16 cellular contexts compared by ENCODE assay signal in genomic region chr10:61673360-61673759, GRCh38. TPM values are rescaled to one million over a fixed set of nuclear protein-coding genes. Genes with fewer than 3 reads are reported as not detected.
DNase-seq lines count a peak whose midpoint lies in the region; ATAC-seq, FAIRE-seq and TF ChIP-seq lines count a peak whose summit lies in the region.
"Had no signal": no experiment of that assay in that cellular context is flagged by ENCODE, and none has a peak within 500 bp of the region (broad histone marks: within the 10 kb centered on the region; RNA-seq: fewer than 3 reads in every experiment).

No MANE protein-coding gene starts in this region.

- no peak overlapping the region for H3K9ac ChIP-seq in HepG2 (ENCODE audit: insufficient read depth, low read depth, low read length)
- no peak overlapping the region for H3K9ac ChIP-seq in endothelial cell of umbilical vein (replicated peaks; ENCODE audit: extremely low read depth, insufficient read depth, low read length)
- H3K9ac ChIP-seq: BLaER1 treated with 17β-estradiol and CSF1 and Interleukin-3, amounts not matched to agents 10 nM and 100 nM; GM23248 had no signal

- H3K27me3 ChIP-seq in HepG2 (ENCODE audit: control insufficient read depth in 1 of 2, insufficient read depth in 2 of 2, low read length in 2 of 2): no peaks in the 10 kb centered on the region; a peak in 1 of 5 replicates
- no peaks in the 10 kb centered on the region for H3K27me3 ChIP-seq in right lobe of liver
- no peaks in the 10 kb centered on the region for H3K27me3 ChIP-seq in endothelial cell of umbilical vein (ENCODE audit: control insufficient read depth in 2 of 2, insufficient read depth in 2 of 2, low read length in 2 of 2)
- H3K27me3 ChIP-seq in H7 (ENCODE audit: control insufficient read depth, insufficient read depth, low read length): no peaks in the 10 kb centered on the region
- no peaks in the 10 kb centered on the region for H3K27me3 ChIP-seq in body of pancreas
- H3K27me3 ChIP-seq: BLaER1 treated with 17β-estradiol and CSF1 and Interleukin-3, amounts not matched to agents 10 nM and 100 nM had no signal

- no peak for FAIRE-seq in HepG2 (lab: Jason Lieb, UNC)
- FAIRE-seq in endothelial cell of umbilical vein (lab: Jason Lieb, UNC): no peak
- FAIRE-seq in urothelium cell line (lab: Jason Lieb, UNC): peak; percentile 76

- TF ChIP-seq RAD21 in HepG2 (CRISPR knock-in tag; IDR thresholded peaks at IDR 0.05): no peak

- H2AFZ ChIP-seq in HepG2 (ENCODE audit: low read length) (no peak overlapping the region), endothelial cell of umbilical vein (ENCODE audit: low read depth, low read length) (no peak overlapping the region)
- H2AFZ ChIP-seq: GM23248 had no signal

- H3K36me3 ChIP-seq in HepG2 (replicated peaks in 1 of 2; ENCODE audit: control insufficient read depth in 1 of 2, insufficient read depth in 2 of 2, low read length in 2 of 2) (no peaks in the 10 kb centered on the region), right lobe of liver (no peaks in the 10 kb centered on the region), endothelial cell of umbilical vein (ENCODE audit: control insufficient read depth in 2 of 2, extremely low read depth in 1 of 2, insufficient read depth in 2 of 2, low read length in 2 of 2) (no peaks in the 10 kb centered on the region), H7 (replicated peaks; ENCODE audit: control insufficient read depth, insufficient read depth, low read length) (no peaks in the 10 kb centered on the region), body of pancreas (replicated peaks in 1 of 2; ENCODE audit: insufficient read depth in 1 of 2, low read depth in 2 of 2) (no peaks in the 10 kb centered on the region)
- H3K36me3 ChIP-seq: BLaER1 treated with 17β-estradiol and CSF1 and Interleukin-3, amounts not matched to agents 10 nM and 100 nM had no signal

- POLR2A ChIA-PET in HepG2 (lab: Yijun Ruan, JAX) (no interaction called here), endothelial cell of umbilical vein (lab: Charles Lee) (no interaction called here)

- intact Hi-C loops in HepG2 (cut with micrococcal nuclease; ENCODE audit: unreplicated experiment) (no loop called here), right lobe of liver (cut with DNase I) (no loop called here), endothelial cell of umbilical vein (cut with micrococcal nuclease) (no loop called here), body of pancreas (cut with DNase I) (no loop called here)

- no peaks in the 10 kb centered on the region for H3K4me1 ChIP-seq in HepG2 (ENCODE audit: insufficient read depth, low read length)
- H3K4me1 ChIP-seq in right lobe of liver: no peaks in the 10 kb centered on the region
- no peaks in the 10 kb centered on the region for H3K4me1 ChIP-seq in endothelial cell of umbilical vein (ENCODE audit: control insufficient read depth, extremely low read depth, insufficient read depth, low read length)
- H3K4me1 ChIP-seq in body of pancreas: no peaks in the 10 kb centered on the region
- H3K4me1 ChIP-seq: BLaER1 treated with 17β-estradiol and CSF1 and Interleukin-3, amounts not matched to agents 10 nM and 100 nM had no signal

- no peaks in the 10 kb centered on the region for H3K9me1 ChIP-seq in endothelial cell of umbilical vein (replicated peaks; ENCODE audit: control insufficient read depth, extremely low read depth, insufficient read depth, low read length)

- H3K79me2 ChIP-seq in HepG2 (ENCODE audit: insufficient read depth, low read length) (no peaks in the 10 kb centered on the region), endothelial cell of umbilical vein (ENCODE audit: control insufficient read depth, insufficient read depth, low read length) (no peaks in the 10 kb centered on the region)

- ATAC-seq in HepG2: no peak
- no peak for ATAC-seq in right lobe of liver
- ATAC-seq in GM21381 (IDR thresholded peaks at IDR 0.05; ENCODE audit: unreplicated experiment): no peak
- no peak for ATAC-seq in body of pancreas

- TF ChIP-seq EP300 in HepG2 (IDR thresholded peaks at IDR 0.05; ENCODE audit: low read depth in 2 of 2, low read length in 2 of 2): no peak
- TF ChIP-seq EP300 in HepG2 (CRISPR knock-in tag; IDR thresholded peaks at IDR 0.05; ENCODE audit: borderline replicate concordance): no peak

- H4K20me1 ChIP-seq in HepG2 (ENCODE audit: insufficient read depth, low read length): no peaks in the 10 kb centered on the region
- no peaks in the 10 kb centered on the region for H4K20me1 ChIP-seq in endothelial cell of umbilical vein (replicated peaks; ENCODE audit: control insufficient read depth, extremely low read depth, insufficient read depth, low read length)
- H4K20me1 ChIP-seq: BLaER1 treated with 17β-estradiol and CSF1 and Interleukin-3, amounts not matched to agents 10 nM and 100 nM had no signal

- H3K4me3 ChIP-seq in HepG2 (replicated peaks in 1 of 3; ENCODE audit: insufficient read depth in 1 of 3, low read depth in 2 of 3, low read length in 3 of 3) (no peak overlapping the region), right lobe of liver (no peak overlapping the region), endothelial cell of umbilical vein (replicated peaks in 1 of 3; ENCODE audit: insufficient read depth in 1 of 3, low read depth in 1 of 3, low read length in 3 of 3) (no peak overlapping the region), H7 (ENCODE audit: insufficient read depth, low read depth, low read length) (no peak overlapping the region), body of pancreas (no peak overlapping the region)
- H3K4me3 ChIP-seq: BLaER1 treated with 17β-estradiol and CSF1 and Interleukin-3, amounts not matched to agents 10 nM and 100 nM; GM23248 had no signal

- no peaks in the 10 kb centered on the region for H3K9me3 ChIP-seq in HepG2 (ENCODE audit: low read length)
- H3K9me3 ChIP-seq in right lobe of liver: no peaks in the 10 kb centered on the region
- no peaks in the 10 kb centered on the region for H3K9me3 ChIP-seq in endothelial cell of umbilical vein (replicated peaks; ENCODE audit: control insufficient read depth, insufficient read depth, low read length)
- H3K9me3 ChIP-seq in body of pancreas: no peaks in the 10 kb centered on the region
- H3K9me3 ChIP-seq: BLaER1 treated with 17β-estradiol and CSF1 and Interleukin-3, amounts not matched to agents 10 nM and 100 nM had no signal

- in situ Hi-C loops in HepG2 (cut with HindIII; ENCODE audit: extremely low pct_ligation_motif_present, low pct_unique_long_range_greater_than_20kb): no loop called here

- no peak for DNase-seq in HepG2 (ENCODE audit: low spot score)
- DNase-seq in right lobe of liver: no peak
- DNase-seq in RPMI7951 (ENCODE audit: low read depth): peak; percentile 1
- no peak for DNase-seq in endothelial cell of umbilical vein (ENCODE audit: low read depth, low spot score)
- no peak for DNase-seq in urothelium cell line (ENCODE audit: low spot score)
- no peak for DNase-seq in H7
- DNase-seq in body of pancreas: no peak
- DNase-seq: 8988T; AML-193; CD4-positive, CD25-positive, alpha-beta regulatory T cell; DMS53; GM23248; H9 had no signal

- WGBS in HepG2 (ENCODE audit: low lambda C conversion rate): 26% methylated on average over 4 of the region's 4 CpGs
- 49% methylated on average over 4 of the region's 4 CpGs for WGBS in right lobe of liver (ENCODE audit: insufficient coverage, low coverage, low lambda C conversion rate, missing lambda C conversion rate)
- 62 to 66% methylated on average over 4 of the region's 4 CpGs for WGBS in body of pancreas, 2 donors

- dilution Hi-C loops in endothelial cell of umbilical vein (cut with MboI; ENCODE audit: extremely low pct_ligation_motif_present, low sequenced_read_pairs): no loop called here

- TF ChIP-seq POLR2A in HepG2 (IDR thresholded peaks at IDR 0.05; ENCODE audit: insufficient read depth in 1 of 2, low read depth in 2 of 2, low read length in 2 of 2): no peak
- TF ChIP-seq POLR2A in right lobe of liver (IDR thresholded peaks at IDR 0.05): no peak
- no peak for TF ChIP-seq POLR2A in endothelial cell of umbilical vein (IDR thresholded peaks at IDR 0.05; ENCODE audit: low read depth, low read length)
- no peak for TF ChIP-seq POLR2A in body of pancreas (IDR thresholded peaks at IDR 0.05)

- CTCF ChIA-PET in HepG2 (lab: Yijun Ruan, JAX; ENCODE audit: low intra/inter-chr PET ratio, low total read pairs): no interaction called here
- CTCF ChIA-PET in endothelial cell of umbilical vein (lab: Charles Lee): no interaction called here

- no peak overlapping the region for H3K27ac ChIP-seq in HepG2 (ENCODE audit: extremely low read length, insufficient read depth, low read length)
- no peak overlapping the region for H3K27ac ChIP-seq in right lobe of liver
- H3K27ac ChIP-seq in endothelial cell of umbilical vein (ENCODE audit: insufficient read depth, low read depth, low read length): no peak overlapping the region
- H3K27ac ChIP-seq in body of pancreas: no peak overlapping the region
- H3K27ac ChIP-seq: BLaER1 treated with 17β-estradiol and CSF1 and Interleukin-3, amounts not matched to agents 10 nM and 100 nM; GM23248 had no signal

- BruUV-seq in HepG2 (replicated peaks; lab: Mats Ljungman, UMichigan) (no TSS peak), endothelial cell of umbilical vein (replicated peaks; lab: Mats Ljungman, UMichigan) (no TSS peak)

- no peak overlapping the region for H3K4me2 ChIP-seq in HepG2 (ENCODE audit: low read depth, low read length)
- H3K4me2 ChIP-seq in endothelial cell of umbilical vein (ENCODE audit: insufficient read depth, low read length): no peak overlapping the region
- H3K4me2 ChIP-seq: BLaER1 treated with 17β-estradiol and CSF1 and Interleukin-3, amounts not matched to agents 10 nM and 100 nM had no signal

- TF ChIP-seq CTCF in HepG2 (CRISPR knock-in tag; IDR thresholded peaks at IDR 0.05) (no peak), right lobe of liver (IDR thresholded peaks at IDR 0.05) (no peak), endothelial cell of umbilical vein (IDR thresholded peaks at IDR 0.05; ENCODE audit: extremely low read depth in 1 of 2, insufficient read depth in 1 of 2, low read depth in 1 of 2, low read length in 2 of 2) (no peak), body of pancreas (IDR thresholded peaks at IDR 0.05) (no peak)

RNA-seq across cellular contexts. Expression of gene CABCOCO1, which starts 10.6 kb away (rescaled TPM):
- total RNA-seq in HepG2 (2016; rRNA removed; fragmentation: Illumina TruSeq; extraction: Trizol): not detected in 2 replicates
- not detected in 2 replicates for total RNA-seq in HepG2 (2016; cell fraction: cytosol; rRNA removed; fragmentation: Illumina TruSeq; extraction: Trizol; ENCODE audit: low read depth)
- total RNA-seq in HepG2 (2016; cell fraction: insoluble cytoplasmic fraction; rRNA removed; fragmentation: Illumina TruSeq; extraction: Trizol): not detected in 2 replicates
- not detected in 2 replicates for total RNA-seq in HepG2 (2016; cell fraction: membrane; rRNA removed; fragmentation: Illumina TruSeq; extraction: Trizol)
- total RNA-seq in HepG2 (2016; cell fraction: nucleus; rRNA removed; fragmentation: Illumina TruSeq; extraction: Trizol): not detected in 2 replicates
- not detected in 2 replicates for polyA plus RNA-seq in HepG2 (2011; rRNA removed)
- not detected in 2 replicates for polyA plus RNA-seq in HepG2 (2011; cell fraction: cytosol; rRNA removed)
- not detected in 2 replicates for polyA plus RNA-seq in HepG2 (2011; cell fraction: nucleus; rRNA removed)
- not detected in 2 replicates for polyA plus RNA-seq in HepG2 (2012)
- not detected in 2 replicates for polyA plus RNA-seq in HepG2 (2016; cell fraction: cytosol; fragmentation: Illumina TruSeq; extraction: Trizol; ENCODE audit: low read depth)
- polyA plus RNA-seq in HepG2 (2016; cell fraction: insoluble cytoplasmic fraction; fragmentation: Illumina TruSeq; extraction: Trizol; ENCODE audit: low read depth): not detected in 2 replicates
- polyA plus RNA-seq in HepG2 (2016; cell fraction: membrane; fragmentation: Illumina TruSeq; extraction: Trizol; ENCODE audit: low read depth): not detected in 2 replicates
- polyA plus RNA-seq in HepG2 (2016; cell fraction: nucleus; fragmentation: Illumina TruSeq; extraction: Trizol; ENCODE audit: insufficient read depth, low read depth): not detected in 2 replicates
- polyA minus RNA-seq in HepG2 (2011; rRNA and poly(A)+ RNA removed; ENCODE audit: low replicate concordance): not detected in 2 replicates
- not detected in 2 replicates for polyA minus RNA-seq in HepG2 (2011; cell fraction: cytosol; rRNA and poly(A)+ RNA removed)
- polyA minus RNA-seq in HepG2 (2011; cell fraction: nucleus; rRNA and poly(A)+ RNA removed): not detected in 2 replicates
- total RNA-seq in right lobe of liver: not detected
- total RNA-seq in RPMI7951 (2014; rRNA removed; shearing (Covaris generic)): not detected in 2 replicates
- 0.51 and 1.3 TPM in 2 replicates for total RNA-seq in endothelial cell of umbilical vein
- 0.06 TPM in 1 of 2 replicates, not detected in the other for polyA plus RNA-seq in endothelial cell of umbilical vein
- 0.30 and 0.35 TPM in 2 replicates for polyA plus RNA-seq in endothelial cell of umbilical vein (2011; cell fraction: cytosol; rRNA removed)
- 0.20 TPM in 1 of 2 replicates, not detected in the other for polyA plus RNA-seq in endothelial cell of umbilical vein (2011; cell fraction: nucleus; rRNA removed)
- polyA plus RNA-seq in endothelial cell of umbilical vein (2012): 0.16 TPM in 1 of 2 replicates, not detected in the other
- 0.34 TPM in 1 of 2 replicates, not detected in the other for polyA minus RNA-seq in endothelial cell of umbilical vein
- polyA minus RNA-seq in endothelial cell of umbilical vein (2011; cell fraction: cytosol; rRNA and poly(A)+ RNA removed): not detected
- not detected in 2 replicates for polyA minus RNA-seq in endothelial cell of umbilical vein (2011; cell fraction: nucleus; rRNA and poly(A)+ RNA removed)
- total RNA-seq in H7 (2014; rRNA removed; shearing (Covaris generic)): not detected in 2 replicates
- not detected for total RNA-seq in body of pancreas
- total RNA-seq: CD4-positive, CD25-positive, alpha-beta regulatory T cell; H9; HT1080 had no signal
- polyA plus RNA-seq: CD4-positive, CD25-positive, alpha-beta regulatory T cell had no signal
